1 cellular context compared by ENCODE assay signal in the genomic region with DNA sequence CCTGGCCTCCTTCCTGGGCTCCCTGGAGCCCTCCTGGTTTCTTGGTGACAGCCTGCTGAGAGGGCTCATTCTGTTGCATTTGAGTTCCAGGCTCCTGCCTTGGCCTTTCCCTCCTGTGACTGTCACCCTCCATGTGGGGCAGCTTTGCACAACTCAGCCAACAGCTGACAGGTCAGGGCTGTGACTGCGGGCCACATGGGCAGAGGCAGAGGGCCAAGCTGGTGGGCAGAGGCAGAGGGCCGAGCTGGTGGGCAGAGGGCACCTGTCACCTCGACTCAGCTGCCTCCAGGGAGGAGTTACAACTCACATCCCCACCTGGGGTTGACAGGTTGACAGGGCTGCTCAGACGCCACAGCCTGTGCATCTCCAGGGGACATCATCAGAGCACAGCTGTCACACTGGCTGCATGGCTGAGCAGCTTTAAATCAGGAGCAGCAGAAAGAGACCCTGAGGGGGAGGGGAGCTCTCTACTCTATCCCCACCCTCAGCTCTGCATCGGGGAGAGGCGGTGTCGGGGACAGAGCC.
TF ChIP-seq lines count a peak whose summit lies in the region.

No MANE protein-coding gene starts in this region.

TF ChIP-seq in K562, 482 proteins besides CTCF, POLR2A, EP300 and RAD21:
- TF ChIP-seq RBM22 (IDR thresholded peaks at IDR 0.05; ENCODE audit: low read depth, low read length, poor library complexity, severe bottlenecking): no peak
- no peak for TF ChIP-seq SUPT5H (IDR thresholded peaks at IDR 0.05)
- no peak for TF ChIP-seq MAFG (tag; conservative IDR thresholded peaks at IDR 0.05)
- TF ChIP-seq THRA (IDR thresholded peaks at IDR 0.05): no peak
- TF ChIP-seq DMBX1 (CRISPR knock-in tag; IDR thresholded peaks at IDR 0.05; ENCODE audit: borderline replicate concordance): no peak
- no peak for TF ChIP-seq BCLAF1 (IDR thresholded peaks at IDR 0.05; ENCODE audit: borderline replicate concordance in 1 of 2, control insufficient read depth in 1 of 2, low read depth in 2 of 2, low read length in 1 of 2)
- TF ChIP-seq IRF2 (CRISPR knock-in tag; IDR thresholded peaks at IDR 0.05): no peak
- TF ChIP-seq ZFPM2 (CRISPR knock-in tag; IDR thresholded peaks at IDR 0.05): no peak
- TF ChIP-seq SRSF3 (IDR thresholded peaks at IDR 0.05; ENCODE audit: insufficient read depth, low read length): no peak
- no peak for TF ChIP-seq ZNF830 (CRISPR knock-in tag; IDR thresholded peaks at IDR 0.05)
TF ChIP-seq in K562: peak in this region for 0.
